ENCODE assay signal across 27 cellular contexts in the genomic region with DNA sequence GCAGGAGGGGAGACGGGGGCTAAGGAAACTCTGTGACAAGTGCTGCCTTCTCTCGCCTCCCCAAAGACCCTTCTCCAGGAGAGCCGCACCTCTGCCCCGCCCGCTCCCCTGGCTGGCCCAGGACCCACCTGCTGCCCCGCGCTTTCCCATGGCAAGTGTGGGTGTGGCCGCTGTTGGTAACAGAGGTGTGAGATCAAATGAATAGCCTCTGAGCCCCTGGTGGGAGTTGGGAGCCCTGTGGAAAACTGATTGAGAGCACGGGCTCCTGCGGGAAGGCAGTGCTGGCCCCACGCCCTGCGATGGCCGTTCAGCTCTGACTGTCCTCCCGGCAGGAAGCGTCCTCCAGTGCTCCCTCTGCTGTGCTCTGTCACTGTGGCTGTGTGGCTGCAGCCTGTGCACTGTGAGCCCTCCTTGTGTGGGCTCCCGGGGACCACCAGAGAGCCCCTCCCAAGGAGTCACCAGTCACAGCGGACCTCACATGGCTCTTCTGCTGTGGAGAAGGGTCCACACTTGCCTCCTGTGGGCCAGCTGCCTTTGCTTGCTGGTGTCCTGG.
"Had no signal": no experiment of that assay in that cellular context is flagged by ENCODE, and none has a peak within 500 bp of the region (broad histone marks: within the 10 kb centered on the region; RNA-seq: fewer than 3 reads in every experiment).

No MANE protein-coding gene starts in this region.

- H3K36me3 ChIP-seq: left ventricle myocardium inferior, pancreas, prostate gland, stomach, thyroid gland, transverse colon, upper lobe of left lung, vagina had no signal

- H3K27me3 ChIP-seq: pancreas, testis, thyroid gland, transverse colon, upper lobe of left lung, vagina had no signal

- H3K36me3 Mint-ChIP-seq: naive thymus-derived CD4-positive, alpha-beta T cell; natural killer cell treated with Interleukin-12 subunit alpha and Interleukin-12 subunit beta and Interleukin-15 and Interleukin-18, amount 100 ng/mL, for 72 hours; stimulated activated naive B cell treated with anti-CD40 and anti-IgM and Interleukin-4, amounts not matched to agents 10 μg/mL and 1 μg/mL and 100 μg/mL, for 72 hours had no signal

- H3K9me3 ChIP-seq: left ventricle myocardium inferior, mucosa of descending colon, pancreas, prostate gland, stomach, testis, thyroid gland, transverse colon, upper lobe of left lung, vagina had no signal

- H3K9me3 Mint-ChIP-seq: naive thymus-derived CD4-positive, alpha-beta T cell; natural killer cell treated with Interleukin-12 subunit alpha and Interleukin-12 subunit beta and Interleukin-15 and Interleukin-18, amount 100 ng/mL, for 72 hours; stimulated activated naive B cell treated with anti-CD40 and anti-IgM and Interleukin-4, amounts not matched to agents 10 μg/mL and 1 μg/mL and 100 μg/mL, for 72 hours had no signal

- H3K4me3 ChIP-seq: hepatocyte, left ventricle myocardium inferior, lung, mucosa of descending colon, pancreas, prostate gland, skin epidermis, stomach, testis, thyroid gland, transverse colon, upper lobe of left lung, vagina had no signal

- H3K4me2 ChIP-seq: hepatocyte had no signal

- H3K27me3 Mint-ChIP-seq: natural killer cell treated with Interleukin-12 subunit alpha and Interleukin-12 subunit beta and Interleukin-15 and Interleukin-18, amount 100 ng/mL, for 72 hours had no signal

- H3K4me3 Mint-ChIP-seq: naive thymus-derived CD4-positive, alpha-beta T cell; natural killer cell treated with Interleukin-12 subunit alpha and Interleukin-12 subunit beta and Interleukin-15 and Interleukin-18, amount 100 ng/mL, for 72 hours; stimulated activated naive B cell treated with anti-CD40 and anti-IgM and Interleukin-4, amounts not matched to agents 10 μg/mL and 1 μg/mL and 100 μg/mL, for 72 hours had no signal

- H3K27ac ChIP-seq: hepatocyte, left ventricle myocardium inferior, pancreas, prostate gland, skin epidermis, stomach, testis, thyroid gland, transverse colon, upper lobe of left lung, vagina had no signal

- H3K4me1 ChIP-seq: left ventricle myocardium inferior, pancreas, prostate gland, stomach, testis, thyroid gland, transverse colon, upper lobe of left lung, vagina had no signal

- H3K27ac Mint-ChIP-seq: naive thymus-derived CD4-positive, alpha-beta T cell; natural killer cell treated with Interleukin-12 subunit alpha and Interleukin-12 subunit beta and Interleukin-15 and Interleukin-18, amount 100 ng/mL, for 72 hours; stimulated activated naive B cell treated with anti-CD40 and anti-IgM and Interleukin-4, amounts not matched to agents 10 μg/mL and 1 μg/mL and 100 μg/mL, for 72 hours had no signal

- H3K4me1 Mint-ChIP-seq: naive thymus-derived CD4-positive, alpha-beta T cell; stimulated activated naive B cell treated with anti-CD40 and anti-IgM and Interleukin-4, amounts not matched to agents 10 μg/mL and 1 μg/mL and 100 μg/mL, for 72 hours had no signal

- H2AFZ ChIP-seq: hepatocyte had no signal

- DNase-seq: islet precursor cell; left ventricle myocardium inferior; midbrain; mucosa of descending colon; naive thymus-derived CD4-positive, alpha-beta T cell; nucleus accumbens; posterior cingulate gyrus; retina; stimulated activated CD4-positive, alpha-beta T cell treated with anti-CD3 and anti-CD28 coated beads, Interleukin-12 subunit alpha, Interleukin-12 subunit beta, amount 100 ng/mL, for 4 hours; stimulated activated CD4-positive, alpha-beta T cell treated with anti-CD3 and anti-CD28 coated beads, Interleukin-15, amount 100 ng/mL, for 24 hours; stimulated activated CD4-positive, alpha-beta T cell treated with anti-CD3 and anti-CD28 coated beads, Interleukin-2, amount 100 ng/mL, for 24 hours; stimulated activated CD4-positive, alpha-beta T cell treated with anti-CD3 and anti-CD28 coated beads, Interleukin-4, amount 100 ng/mL, for 1 hour; stimulated activated naive B cell treated with anti-CD40 and anti-IgM and Interleukin-4, amounts not matched to agents 10 μg/mL and 1 μg/mL and 100 μg/mL, for 72 hours; stimulated activated naive CD8-positive, alpha-beta T cell treated with anti-CD3 and anti-CD28 coated beads, Interleukin-15, Interleukin-2, amounts not matched to agents 100 U/mL and 50 U/mL, for 24 hours; stomach; testis; thyroid gland; transverse colon had no signal

- H3K79me2 ChIP-seq: hepatocyte had no signal

- ATAC-seq: mucosa of descending colon; naive thymus-derived CD4-positive, alpha-beta T cell; pancreas; sciatic nerve; stimulated activated naive B cell treated with anti-CD40 and anti-IgM and Interleukin-4, amounts not matched to agents 10 μg/mL and 1 μg/mL and 100 μg/mL, for 72 hours; stimulated activated naive CD8-positive, alpha-beta T cell treated with anti-CD3 and anti-CD28 coated beads, Interleukin-15, Interleukin-2, amounts not matched to agents 100 U/mL and 50 U/mL, for 24 hours had no signal
